Comparison of ENCODE assay signal across 1 cellular context in genomic region chr20:48283470-48284110, GRCh38.
A peak's percentile ranks its signal among the peaks of the same experiment; 100 is the strongest.
TF ChIP-seq lines count a peak whose summit lies in the region.

No MANE protein-coding gene starts in this region.

TF ChIP-seq in HepG2, 621 proteins besides CTCF, POLR2A, EP300 and RAD21 (continued from another document and continues in another):
- TF ChIP-seq KLF9 (CRISPR knock-in tag; IDR thresholded peaks at IDR 0.05; ENCODE audit: low read depth) (no peak), HOXA7 (CRISPR knock-in tag; IDR thresholded peaks at IDR 0.05) (0 out of 2 replicates have a peak, but pooled peaks have one; percentile 74), CREM (IDR thresholded peaks at IDR 0.05) (no peak), CREM (CRISPR knock-in tag; IDR thresholded peaks at IDR 0.05) (0 out of 2 replicates have a peak, but pooled peaks have one; percentile 19), ZNF629 (CRISPR knock-in tag; conservative IDR thresholded peaks at IDR 0.05) (peak; percentile 78), MAZ (IDR thresholded peaks at IDR 0.05; ENCODE audit: borderline replicate concordance, low read depth, low read length) (no peak), MAZ (CRISPR knock-in tag; IDR thresholded peaks at IDR 0.05; ENCODE audit: low read depth) (0 out of 2 replicates have a peak, but pooled peaks have one; percentile 37), KMT2B (CRISPR knock-in tag; IDR thresholded peaks at IDR 0.05) (0 out of 2 replicates have a peak, but pooled peaks have one; percentile 40), NR2F6 (IDR thresholded peaks at IDR 0.05) (no peak), NR2F6 (CRISPR knock-in tag; IDR thresholded peaks at IDR 0.05) (peak; percentile 81), ZNF619 (CRISPR knock-in tag; IDR thresholded peaks at IDR 0.05) (no peak), ZBTB8A (CRISPR knock-in tag; IDR thresholded peaks at IDR 0.05; ENCODE audit: borderline replicate concordance, low read depth) (no peak), SMAD3 (CRISPR knock-in tag; IDR thresholded peaks at IDR 0.05) (peak; percentile 56; the same call in 1 of the 2 replicates), CBX1 (IDR thresholded peaks at IDR 0.05; ENCODE audit: low read depth) (peak; percentile 30), TRIM24 (CRISPR knock-in tag; IDR thresholded peaks at IDR 0.05) (peak; percentile 79), ZNF280B (CRISPR knock-in tag; IDR thresholded peaks at IDR 0.05; ENCODE audit: borderline replicate concordance) (peak; percentile 80), ZNF790 (CRISPR knock-in tag; IDR thresholded peaks at IDR 0.05; ENCODE audit: borderline replicate concordance) (peak; percentile 51; the same call in 1 of the 2 replicates), HDAC2 (CRISPR knock-in tag; IDR thresholded peaks at IDR 0.05) (peak; percentile 60), RBM22 (optimal IDR thresholded peaks at IDR 0.05; ENCODE audit: low read length) (no peak), ZNF780A (CRISPR knock-in tag; IDR thresholded peaks at IDR 0.05) (peak; percentile 96), ARNT2 (CRISPR knock-in tag; IDR thresholded peaks at IDR 0.05; ENCODE audit: low read depth) (peak; percentile 71; the same call in 1 of the 2 replicates), TGIF2 (CRISPR knock-in tag; IDR thresholded peaks at IDR 0.05) (peak; percentile 76; the same call in 1 of the 2 replicates), IKZF5 (CRISPR knock-in tag; IDR thresholded peaks at IDR 0.05) (peak; percentile 83), HOXA3 (CRISPR knock-in tag; IDR thresholded peaks at IDR 0.05) (peak; percentile 49; the same call in 1 of the 2 replicates), EEA1 (CRISPR knock-in tag; IDR thresholded peaks at IDR 0.05; ENCODE audit: borderline replicate concordance) (0 out of 2 replicates have a peak, but pooled peaks have one; percentile 44), KDM6A (CRISPR knock-in tag; IDR thresholded peaks at IDR 0.05; ENCODE audit: low read depth) (peak; percentile 45; the same call in 1 of the 2 replicates), RXRB (CRISPR knock-in tag; IDR thresholded peaks at IDR 0.05; ENCODE audit: borderline replicate concordance) (peak; percentile 86), NR2F1 (CRISPR knock-in tag; IDR thresholded peaks at IDR 0.05) (peak; percentile 33 to 73; a peak in 2 of 4 replicates), DZIP1 (CRISPR knock-in tag; IDR thresholded peaks at IDR 0.05) (peak; percentile 90), ZNF230 (CRISPR knock-in tag; IDR thresholded peaks at IDR 0.05) (0 out of 2 replicates have a peak, but pooled peaks have one; percentile 51), CCDC6 (CRISPR knock-in tag; IDR thresholded peaks at IDR 0.05) (peak; percentile 56; the same call in 1 of the 2 replicates), ZSCAN30 (CRISPR knock-in tag; IDR thresholded peaks at IDR 0.05) (no peak), ZNF609 (CRISPR knock-in tag; IDR thresholded peaks at IDR 0.05; ENCODE audit: borderline replicate concordance) (peak; percentile 23; the same call in 1 of the 2 replicates), ZNF775 (CRISPR knock-in tag; IDR thresholded peaks at IDR 0.05; ENCODE audit: borderline replicate concordance) (no peak), MIER3 (CRISPR knock-in tag; IDR thresholded peaks at IDR 0.05; ENCODE audit: borderline replicate concordance) (peak; percentile 46; the same call in 1 of the 2 replicates), TBX2 (CRISPR knock-in tag; IDR thresholded peaks at IDR 0.05; ENCODE audit: borderline replicate concordance) (peak; percentile 55; the same call in 1 of the 2 replicates), SAP130 (CRISPR knock-in tag; IDR thresholded peaks at IDR 0.05; ENCODE audit: low read depth) (peak; percentile 90), ZNF350 (CRISPR knock-in tag; IDR thresholded peaks at IDR 0.05; ENCODE audit: borderline replicate concordance, low read depth) (peak; percentile 47; the same call in 1 of the 2 replicates), RFX5 (IDR thresholded peaks at IDR 0.05; ENCODE audit: low read depth, low read length) (no peak), RNF2 (conservative IDR thresholded peaks at IDR 0.05; ENCODE audit: low read depth) (peak; percentile 97), ZNF562 (CRISPR knock-in tag; IDR thresholded peaks at IDR 0.05; ENCODE audit: borderline replicate concordance) (peak; percentile 80; the same call in 1 of the 2 replicates), REL (CRISPR knock-in tag; conservative IDR thresholded peaks at IDR 0.05) (no peak; the same call in 1 of the 2 replicates), CSRNP2 (CRISPR knock-in tag; conservative IDR thresholded peaks at IDR 0.05; ENCODE audit: low read depth) (0 out of 2 replicates have a peak, but pooled peaks have one; percentile 46), ZNF253 (CRISPR knock-in tag; IDR thresholded peaks at IDR 0.05; ENCODE audit: borderline replicate concordance) (peak; percentile 80; the same call in 1 of the 2 replicates)
- TF ChIP-seq, protein P1, sequence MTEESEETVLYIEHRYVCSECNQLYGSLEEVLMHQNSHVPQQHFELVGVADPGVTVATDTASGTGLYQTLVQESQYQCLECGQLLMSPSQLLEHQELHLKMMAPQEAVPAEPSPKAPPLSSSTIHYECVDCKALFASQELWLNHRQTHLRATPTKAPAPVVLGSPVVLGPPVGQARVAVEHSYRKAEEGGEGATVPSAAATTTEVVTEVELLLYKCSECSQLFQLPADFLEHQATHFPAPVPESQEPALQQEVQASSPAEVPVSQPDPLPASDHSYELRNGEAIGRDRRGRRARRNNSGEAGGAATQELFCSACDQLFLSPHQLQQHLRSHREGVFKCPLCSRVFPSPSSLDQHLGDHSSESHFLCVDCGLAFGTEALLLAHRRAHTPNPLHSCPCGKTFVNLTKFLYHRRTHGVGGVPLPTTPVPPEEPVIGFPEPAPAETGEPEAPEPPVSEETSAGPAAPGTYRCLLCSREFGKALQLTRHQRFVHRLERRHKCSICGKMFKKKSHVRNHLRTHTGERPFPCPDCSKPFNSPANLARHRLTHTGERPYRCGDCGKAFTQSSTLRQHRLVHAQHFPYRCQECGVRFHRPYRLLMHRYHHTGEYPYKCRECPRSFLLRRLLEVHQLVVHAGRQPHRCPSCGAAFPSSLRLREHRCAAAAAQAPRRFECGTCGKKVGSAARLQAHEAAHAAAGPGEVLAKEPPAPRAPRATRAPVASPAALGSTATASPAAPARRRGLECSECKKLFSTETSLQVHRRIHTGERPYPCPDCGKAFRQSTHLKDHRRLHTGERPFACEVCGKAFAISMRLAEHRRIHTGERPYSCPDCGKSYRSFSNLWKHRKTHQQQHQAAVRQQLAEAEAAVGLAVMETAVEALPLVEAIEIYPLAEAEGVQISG (CRISPR knock-in tag; IDR thresholded peaks at IDR 0.05), result peak; percentile 61; the same call in 1 of the 2 replicates
- TF ChIP-seq, protein P2, sequence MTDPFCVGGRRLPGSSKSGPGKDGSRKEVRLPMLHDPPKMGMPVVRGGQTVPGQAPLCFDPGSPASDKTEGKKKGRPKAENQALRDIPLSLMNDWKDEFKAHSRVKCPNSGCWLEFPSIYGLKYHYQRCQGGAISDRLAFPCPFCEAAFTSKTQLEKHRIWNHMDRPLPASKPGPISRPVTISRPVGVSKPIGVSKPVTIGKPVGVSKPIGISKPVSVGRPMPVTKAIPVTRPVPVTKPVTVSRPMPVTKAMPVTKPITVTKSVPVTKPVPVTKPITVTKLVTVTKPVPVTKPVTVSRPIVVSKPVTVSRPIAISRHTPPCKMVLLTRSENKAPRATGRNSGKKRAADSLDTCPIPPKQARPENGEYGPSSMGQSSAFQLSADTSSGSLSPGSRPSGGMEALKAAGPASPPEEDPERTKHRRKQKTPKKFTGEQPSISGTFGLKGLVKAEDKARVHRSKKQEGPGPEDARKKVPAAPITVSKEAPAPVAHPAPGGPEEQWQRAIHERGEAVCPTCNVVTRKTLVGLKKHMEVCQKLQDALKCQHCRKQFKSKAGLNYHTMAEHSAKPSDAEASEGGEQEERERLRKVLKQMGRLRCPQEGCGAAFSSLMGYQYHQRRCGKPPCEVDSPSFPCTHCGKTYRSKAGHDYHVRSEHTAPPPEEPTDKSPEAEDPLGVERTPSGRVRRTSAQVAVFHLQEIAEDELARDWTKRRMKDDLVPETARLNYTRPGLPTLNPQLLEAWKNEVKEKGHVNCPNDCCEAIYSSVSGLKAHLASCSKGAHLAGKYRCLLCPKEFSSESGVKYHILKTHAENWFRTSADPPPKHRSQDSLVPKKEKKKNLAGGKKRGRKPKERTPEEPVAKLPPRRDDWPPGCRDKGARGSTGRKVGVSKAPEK (CRISPR knock-in tag; IDR thresholded peaks at IDR 0.05; ENCODE audit: borderline replicate concordance), result no peak
- TF ChIP-seq, protein P3, sequence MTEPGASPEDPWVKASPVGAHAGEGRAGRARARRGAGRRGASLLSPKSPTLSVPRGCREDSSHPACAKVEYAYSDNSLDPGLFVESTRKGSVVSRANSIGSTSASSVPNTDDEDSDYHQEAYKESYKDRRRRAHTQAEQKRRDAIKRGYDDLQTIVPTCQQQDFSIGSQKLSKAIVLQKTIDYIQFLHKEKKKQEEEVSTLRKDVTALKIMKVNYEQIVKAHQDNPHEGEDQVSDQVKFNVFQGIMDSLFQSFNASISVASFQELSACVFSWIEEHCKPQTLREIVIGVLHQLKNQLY (CRISPR knock-in tag; IDR thresholded peaks at IDR 0.05), result peak; percentile 79
